8 cellular contexts compared by ENCODE assay signal in genomic region chr9:69324549-69325401, GRCh38. TPM values are rescaled to one million over a fixed set of nuclear protein-coding genes. Genes with fewer than 3 reads are reported as not detected.
DNase-seq lines count a peak whose midpoint lies in the region; ATAC-seq and TF ChIP-seq lines count a peak whose summit lies in the region.

A gene with protein sequence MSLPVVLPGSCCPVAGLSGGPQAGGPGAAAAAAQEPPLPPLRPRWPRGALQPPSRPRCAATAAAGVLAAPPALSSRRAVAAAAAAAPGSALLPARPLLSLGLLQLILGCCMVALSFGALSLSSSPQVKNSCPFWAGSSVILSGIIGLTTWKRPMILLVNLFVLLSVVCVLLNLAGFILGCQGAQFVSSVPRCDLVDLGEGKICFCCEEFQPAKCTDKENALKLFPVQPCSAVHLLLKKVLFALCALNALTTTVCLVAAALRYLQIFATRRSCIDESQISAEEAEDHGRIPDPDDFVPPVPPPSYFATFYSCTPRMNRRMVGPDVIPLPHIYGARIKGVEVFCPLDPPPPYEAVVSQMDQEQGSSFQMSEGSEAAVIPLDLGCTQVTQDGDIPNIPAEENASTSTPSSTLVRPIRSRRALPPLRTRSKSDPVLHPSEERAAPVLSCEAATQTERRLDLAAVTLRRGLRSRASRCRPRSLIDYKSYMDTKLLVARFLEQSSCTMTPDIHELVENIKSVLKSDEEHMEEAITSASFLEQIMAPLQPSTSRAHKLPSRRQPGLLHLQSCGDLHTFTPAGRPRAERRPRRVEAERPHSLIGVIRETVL (plus strand): TSS chr9:69325215. CDS start chr9:69325310, 95 bp downstream.

- H3K27ac ChIP-seq in RWPE1 (no peak within 1 kb of the TSS), mesendoderm (ENCODE audit: low read depth, low read length) (peak within 1 kb of the TSS; percentile 51)

- H4K8ac ChIP-seq in mesendoderm (ENCODE audit: low read depth, low read length) = no peak within 1 kb of the TSS

- no CpG with 5 or more reads among the region's 81 CpGs for WGBS in mesendoderm (ENCODE audit: extremely low coverage, insufficient coverage, low lambda C conversion rate)

- no peak within 1 kb of the TSS for H4K5ac ChIP-seq in mesendoderm (ENCODE audit: low read length)

- no peak for TF ChIP-seq POLR2A in erythroblast (IDR thresholded peaks at IDR 0.05; ENCODE audit: low read length)

- peaks cover 84% of the 10 kb centered on the region for H3K27me3 Mint-ChIP-seq in type B pancreatic cell

- H3K79me2 ChIP-seq in mesendoderm (ENCODE audit: control insufficient read depth, insufficient read depth, low read length) = peaks cover 16% of the 10 kb centered on the region

- peaks cover 4% of the 10 kb centered on the region for H3K4me1 ChIP-seq in mesendoderm (ENCODE audit: control insufficient read depth, low read depth, low read length)

- peak within 1 kb of the TSS; percentile 67 for H3K23ac ChIP-seq in mesendoderm (ENCODE audit: low read length)

- DNase-seq in DMS53 treated with DMSO at 0.1 percent for 48 hours (lab: John Stamatoyannopoulos, UW; ENCODE audit: unreplicated experiment) = peak; percentile 69
- peak; percentile 72 for DNase-seq in RWPE1 (ENCODE audit: low spot score)
- DNase-seq in erythroblast (lab: John Stamatoyannopoulos, UW) = peak; percentile 68 to 70
- DNase-seq in mesendoderm = peak; percentile 83
- no peak for DNase-seq in type B pancreatic cell (ENCODE audit: extremely low spot score, unreplicated experiment)
- DNase-seq in NCI-H1694 (lab: John Stamatoyannopoulos, UW) = no peak

- TF ChIP-seq CTCF in RWPE1 (conservative IDR thresholded peaks at IDR 0.05; ENCODE audit: low read depth) = no peak
- no peak for TF ChIP-seq CTCF in type B pancreatic cell (conservative IDR thresholded peaks at IDR 0.05)

- H3K27me3 ChIP-seq in mesendoderm (ENCODE audit: insufficient read depth, low read length, poor library complexity) = no peaks in the 10 kb centered on the region

- H3K9me3 Mint-ChIP-seq in type B pancreatic cell = no peaks in the 10 kb centered on the region

- H3K4me3 Mint-ChIP-seq in type B pancreatic cell = peak within 1 kb of the TSS; percentile 84

- ATAC-seq in HG03354 (IDR thresholded peaks at IDR 0.05; ENCODE audit: poor library complexity, severe bottlenecking, unreplicated experiment) (peak; percentile 58), HG02870 (IDR thresholded peaks at IDR 0.05; ENCODE audit: unreplicated experiment) (no peak)

- H3K4me3 ChIP-seq in mesendoderm (ENCODE audit: low read length) = peak within 1 kb of the TSS; percentile 60

- peaks cover 6% of the 10 kb centered on the region for H3K4me1 Mint-ChIP-seq in type B pancreatic cell (ENCODE audit: unreplicated experiment)

- H3K27ac Mint-ChIP-seq in type B pancreatic cell = peak within 1 kb of the TSS; percentile 29

- H3K18ac ChIP-seq in mesendoderm (ENCODE audit: low read length) = peak within 1 kb of the TSS; percentile 95

- peak within 1 kb of the TSS; percentile 81 for H3K9ac ChIP-seq in mesendoderm (ENCODE audit: low read length)

- no peak within 1 kb of the TSS for H2BK120ac ChIP-seq in mesendoderm (ENCODE audit: low read depth, low read length)

- H2AK5ac ChIP-seq in mesendoderm (ENCODE audit: low read length) = no peak within 1 kb of the TSS

- peaks cover 6% of the 10 kb centered on the region for H3K79me1 ChIP-seq in mesendoderm (ENCODE audit: low read length)

- CTCF ChIA-PET in RWPE1 (lab: Yijun Ruan, JAX) = interaction anchor here (0.6 to 0.7 kb wide), 2 partner anchors 102 to 233 kb away, joined by 3 read pairs; no protein-coding TSS in a partner anchor

- peak within 1 kb of the TSS; percentile 81 for H3K4ac ChIP-seq in mesendoderm (ENCODE audit: low read depth, low read length)

- peak within 1 kb of the TSS; percentile 92 for H3K56ac ChIP-seq in mesendoderm (ENCODE audit: low read length)

- no peaks in the 10 kb centered on the region for H3K36me3 Mint-ChIP-seq in type B pancreatic cell

- H3K4me2 ChIP-seq in mesendoderm (ENCODE audit: low read length) = peak within 1 kb of the TSS; percentile 66

- H2BK15ac ChIP-seq in mesendoderm (replicated peaks; ENCODE audit: low read depth) = no peak within 1 kb of the TSS

- POLR2A ChIA-PET in RWPE1 (lab: Yijun Ruan, JAX; ENCODE audit: low non-redundant PET) = no interaction called here

- H3K36me3 ChIP-seq in mesendoderm (ENCODE audit: control insufficient read depth, insufficient read depth, low read length) = no peaks in the 10 kb centered on the region

- no peak within 1 kb of the TSS for H2BK5ac ChIP-seq in mesendoderm (ENCODE audit: low read length)

RNA-seq across cellular contexts. Expression of the gene that starts here (rescaled TPM):
- polyA plus RNA-seq in mesendoderm (2013, experiment 1 of 2) = 28.2 TPM
- 28.1 TPM for polyA plus RNA-seq in mesendoderm (2013, experiment 2 of 2)
- total RNA-seq in type B pancreatic cell (ENCODE audit: low replicate concordance) = 3.0 and 4.1 TPM in 2 replicates

Comparison
In these comparisons a context has a peak if more than half of its experiments do, and no peak if none do; other contexts are left out.
1. DNase-seq: peak in DMS53 treated with DMSO at 0.1 percent for 48 hours (single experiment), RWPE1 (single experiment), erythroblast (2 of 2) and mesendoderm (single experiment); none in type B pancreatic cell (single experiment) and NCI-H1694 (single experiment).